14 cellular contexts compared by ENCODE assay signal in the genomic region with DNA sequence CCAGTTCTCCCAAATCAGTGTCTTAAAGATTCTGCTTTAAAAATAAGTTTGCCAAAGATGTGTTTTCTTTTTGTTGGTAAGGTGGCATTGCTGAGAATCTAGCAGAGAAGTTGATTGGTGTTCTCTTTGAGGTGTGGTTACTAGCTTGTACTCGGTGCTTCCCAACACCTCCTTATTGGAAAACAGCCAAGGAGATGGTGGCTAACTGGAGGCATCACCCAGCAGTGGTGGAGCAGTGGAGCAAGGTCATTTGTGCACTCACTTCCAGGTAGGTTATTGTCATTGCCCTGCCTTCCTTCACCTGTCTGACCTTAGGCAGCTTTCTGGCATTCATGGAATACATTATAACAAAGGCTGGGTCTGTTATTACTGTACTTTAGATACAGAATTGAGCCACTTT. TPM values are rescaled to one million over a fixed set of nuclear protein-coding genes. Genes with fewer than 3 reads are reported as not detected.
A peak's percentile ranks its signal among the peaks of the same experiment; 100 is the strongest.
DNase-seq lines count a peak whose midpoint lies in the region; ATAC-seq and TF ChIP-seq lines count a peak whose summit lies in the region.
"Had no signal": no experiment of that assay in that cellular context is flagged by ENCODE, and none has a peak within 500 bp of the region (broad histone marks: within the 10 kb centered on the region; RNA-seq: fewer than 3 reads in every experiment).

No MANE protein-coding gene starts in this region.

- H3K4me3 ChIP-seq in RWPE2 (ENCODE audit: severe bottlenecking) (no peak overlapping the region), A673 (ENCODE audit: low read depth, low read length, poor library complexity, severe bottlenecking) (no peak overlapping the region)
- H3K4me3 ChIP-seq: BLaER1 treated with 17β-estradiol and CSF1 and Interleukin-3, amounts not matched to agents 10 nM and 100 nM; GM23338 had no signal

- POLR2A ChIA-PET in A673 (lab: Charles Lee; ENCODE audit: low non-redundant PET): no interaction called here

- ATAC-seq in RWPE2 (ENCODE audit: low read depth) (0 out of 3 replicates have a peak, but pooled peaks have one; percentile 38), left colon (peak; percentile 88), Right ventricle myocardium inferior (no peak)
- ATAC-seq: GM23338 had no signal

- peak; percentile 5 for DNase-seq in NCI-H1105 treated with DMSO at 0.1 percent for 48 hours (lab: John Stamatoyannopoulos, UW)
- no peak for DNase-seq in NCI-H1105 (lab: John Stamatoyannopoulos, UW)
- no peak for DNase-seq in RWPE2 (ENCODE audit: low spot score)
- DNase-seq in left colon: no peak
- no peak for DNase-seq in A673 (ENCODE audit: low spot score)
- DNase-seq in GM13977 (ENCODE audit: low spot score): no peak
- no peak for DNase-seq in Right ventricle myocardium inferior (ENCODE audit: missing footprints)
- DNase-seq: CD4-positive, CD25-positive, alpha-beta regulatory T cell; DMS53; GF-D8; H7 had no signal

- intact Hi-C loops in left colon (cut with DNase I, micrococcal nuclease) (no loop called here), A673 (cut with micrococcal nuclease; ENCODE audit: unreplicated experiment) (no loop called here), Right ventricle myocardium inferior (cut with DNase I) (no loop called here)

- H3K27ac ChIP-seq in RWPE2 (ENCODE audit: poor library complexity, severe bottlenecking) (no peak overlapping the region), A673 (ENCODE audit: low read depth, low read length, poor library complexity, severe bottlenecking) (no peak overlapping the region)
- H3K27ac ChIP-seq: 22Rv1; BLaER1 treated with 17β-estradiol and CSF1 and Interleukin-3, amounts not matched to agents 10 nM and 100 nM had no signal

- H3K36me3 ChIP-seq in RWPE2 (ENCODE audit: low read depth) (peaks cover 99% of the 10 kb centered on the region), A673 (ENCODE audit: insufficient read depth, low read length, poor library complexity, severe bottlenecking) (peaks cover 20% of the 10 kb centered on the region)

- no TSS peak for BruUV-seq in A673 (replicated peaks; lab: Mats Ljungman, UMichigan)

- H3K9me3 ChIP-seq in RWPE2 (ENCODE audit: severe bottlenecking) (no peaks in the 10 kb centered on the region), A673 (ENCODE audit: low read depth, low read length, poor library complexity, severe bottlenecking) (no peaks in the 10 kb centered on the region)

- no peak for TF ChIP-seq CTCF in RWPE2 (IDR thresholded peaks at IDR 0.05; ENCODE audit: poor library complexity, severe bottlenecking)
- no peak for TF ChIP-seq CTCF in A673 (conservative IDR thresholded peaks at IDR 0.05; ENCODE audit: low read depth, low read length)
- TF ChIP-seq CTCF in GM13977 (IDR thresholded peaks at IDR 0.05; ENCODE audit: extremely low read depth, insufficient read depth, missing control alignments): no peak

- in situ Hi-C loops in GM13977 (cut with MboI; ENCODE audit: low pct_unique_long_range_greater_than_20kb, low sequenced_read_pairs, unreplicated experiment): no loop called here

- H3K27me3 ChIP-seq in RWPE2 (ENCODE audit: insufficient read depth, poor library complexity, severe bottlenecking) (no peaks in the 10 kb centered on the region), A673 (replicated peaks; ENCODE audit: insufficient read depth, low read depth, low read length, poor library complexity) (no peaks in the 10 kb centered on the region)
- H3K27me3 ChIP-seq: BLaER1 treated with 17β-estradiol and CSF1 and Interleukin-3, amounts not matched to agents 10 nM and 100 nM had no signal

- CTCF ChIA-PET in A673 (lab: Charles Lee): no interaction called here

- no peaks in the 10 kb centered on the region for H3K4me1 ChIP-seq in RWPE2 (ENCODE audit: insufficient read depth, poor library complexity, severe bottlenecking)
- H3K4me1 ChIP-seq in A673 (ENCODE audit: insufficient read depth, low read length, poor library complexity, severe bottlenecking): no peaks in the 10 kb centered on the region
- H3K4me1 ChIP-seq: BLaER1 treated with 17β-estradiol and CSF1 and Interleukin-3, amounts not matched to agents 10 nM and 100 nM had no signal

RNA-seq across cellular contexts. Expression of gene RALGAPB, which starts 26.7 kb away (rescaled TPM):
- 10 to 100 TPM; 37.1 to 44.4 TPM for total RNA-seq in left colon
- total RNA-seq in A673 (2021): 32.6 and 34.4 TPM in 2 replicates
- total RNA-seq in Right ventricle myocardium inferior: 21.9 TPM
